In genomic region chr3:159346504-159346903, GRCh38 we compare ENCODE assay signal across 32 cellular contexts.
"Had no signal": no experiment of that assay in that cellular context is flagged by ENCODE, and none has a peak within 500 bp of the region (broad histone marks: within the 10 kb centered on the region; RNA-seq: fewer than 3 reads in every experiment).

No MANE protein-coding gene starts in this region.

- H3K9me3 ChIP-seq: adrenal gland, body of pancreas, breast epithelium, Peyer's patch had no signal

- H3K27ac ChIP-seq: adrenal gland, body of pancreas, breast epithelium, Peyer's patch, VCaP had no signal

- H3K4me1 ChIP-seq: adrenal gland, body of pancreas, breast epithelium, Peyer's patch had no signal

- H3K4me3 ChIP-seq: adrenal gland, body of pancreas, breast epithelium, Peyer's patch had no signal

- DNase-seq: activated CD4-positive, alpha-beta T cell treated with anti-CD3 and anti-CD28 coated beads for 1 hour; activated CD4-positive, alpha-beta T cell treated with anti-CD3 and anti-CD28 coated beads, Interleukin-2, amount 10 ng/mL, durations not matched to agents 24 days and 14 days; activated CD4-positive, alpha-beta T cell treated with anti-CD3 and anti-CD28 coated beads, Interleukin-2, amount 50 U/mL, for 4 hours; activated CD4-positive, CD25-positive, alpha-beta regulatory T cell; activated CD8-positive, alpha-beta T cell treated with anti-CD3 and anti-CD28 coated beads for 36 hours; activated gamma-delta T cell; activated naive CD4-positive, alpha-beta T cell treated with Interleukin-2 at 50 U/mL for 16 hours; activated T-cell treated with anti-CD3 and anti-CD28 coated beads, Interleukin-2, amount 50 U/mL, for 1 hour; adrenal gland; body of pancreas; Karpas-422; NCI-H1048; NCI-H1105 treated with DMSO at 0.1 percent for 48 hours; NCI-H1436; NCI-H1694 treated with DMSO at 0.1 percent for 48 hours; NCI-H2029; NCI-H2171 treated with DMSO at 0.1 percent for 48 hours; NCI-H2227 treated with DMSO at 0.1 percent for 48 hours; NCI-H446; NCI-H510A treated with DMSO at 0.1 percent for 48 hours; Peyer's patch; RPMI8226; SIG-M5; T-helper 1 cell; T-helper 2 cell; T-helper 9 cell had no signal

- H3K36me3 ChIP-seq: adrenal gland, breast epithelium, Peyer's patch had no signal

- H3K27me3 ChIP-seq: adrenal gland, body of pancreas, breast epithelium, Peyer's patch had no signal

- ATAC-seq: activated CD8-positive, alpha-beta T cell treated with anti-CD3 and anti-CD28 coated beads for 36 hours; activated naive CD4-positive, alpha-beta T cell treated with anti-CD3 and anti-CD28 coated beads, Interleukin-2, amount 50 U/mL, for 72 hours; body of pancreas; Right ventricle myocardium inferior; SK-N-SH treated with all-trans-retinoic acid at 6 μM for 48 hours had no signal

- FAIRE-seq: astrocyte had no signal
